10 cellular contexts compared by ENCODE assay signal in genomic region chr1:212585210-212585609, GRCh38.
"Had no signal": no experiment of that assay in that cellular context is flagged by ENCODE, and none has a peak within 500 bp of the region (broad histone marks: within the 10 kb centered on the region; RNA-seq: fewer than 3 reads in every experiment).

No MANE protein-coding gene starts in this region.

- H3K4me3 Mint-ChIP-seq: GM23338, H9, HFFc6, IgD-negative memory B cell had no signal

- H3K4me2 ChIP-seq: GM23338 had no signal

- ATAC-seq: GM23338 had no signal

- H2AFZ ChIP-seq: GM23338 had no signal

- H3K27ac ChIP-seq: KMS-11 had no signal

- DNase-seq: H9, HCEC 1CT, HFFc6, KBM-7 had no signal

- H3K9me3 Mint-ChIP-seq: GM23338, H9, HFFc6 had no signal

- H3K27ac Mint-ChIP-seq: GM23338, HFFc6, IgD-negative memory B cell had no signal

- H3K9ac ChIP-seq: KMS-11 had no signal

- H3K4me3 ChIP-seq: GM23338 had no signal

- FAIRE-seq: H1, H54, HTR-8/SVneo had no signal
